In the genomic region with DNA sequence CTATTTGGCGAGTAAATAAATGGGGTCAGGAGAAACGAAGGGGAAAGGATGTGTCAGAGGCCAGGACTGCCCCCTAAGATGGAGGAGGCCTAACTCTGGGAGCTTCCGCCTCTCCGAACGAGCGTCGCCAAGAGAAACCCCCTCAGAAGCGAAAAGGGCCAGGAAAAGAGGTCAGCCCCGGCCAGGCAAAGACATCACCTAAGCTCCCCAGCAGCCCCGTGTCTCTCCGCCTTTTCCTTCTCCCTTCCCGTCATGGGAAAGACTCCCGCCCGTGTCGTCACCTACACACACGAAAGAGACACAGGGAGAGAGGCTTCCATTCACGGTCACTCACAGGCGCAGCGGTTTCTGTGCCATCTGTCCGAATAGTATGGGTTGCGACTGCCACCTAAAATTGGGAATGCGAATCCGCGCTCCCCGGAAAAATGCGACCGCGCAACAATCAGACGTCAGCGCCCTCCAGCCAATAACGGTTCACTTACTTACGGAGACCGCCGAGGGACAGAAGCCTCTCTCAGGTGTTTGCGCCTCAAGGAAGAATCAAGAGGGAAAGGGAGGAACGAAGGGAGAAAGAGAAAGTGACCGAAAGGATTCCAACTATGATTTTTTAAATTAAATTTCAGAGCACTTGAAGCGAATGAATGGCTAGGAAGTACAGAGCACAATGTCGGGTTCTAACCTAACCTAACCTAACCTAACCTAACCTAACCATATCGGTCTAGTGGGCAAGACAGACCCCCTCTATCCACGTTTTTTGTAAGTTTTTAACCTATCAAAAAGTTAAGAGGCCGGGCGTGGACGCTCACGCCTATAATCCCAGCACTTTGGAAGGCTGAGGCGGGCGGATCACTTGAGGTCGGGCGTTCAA, we compare ENCODE assay signal across 8 cellular contexts. TPM values are rescaled to one million over a fixed set of nuclear protein-coding genes. Genes with fewer than 3 reads are reported as not detected.
DNase-seq lines count a peak whose midpoint lies in the region; ATAC-seq and TF ChIP-seq lines count a peak whose summit lies in the region.

A gene (minus strand): TSS at position 402 of the 868 bp plus-strand sequence. CDS start 45 bp downstream, at position 357.

- no peaks in the 10 kb centered on the region for H3K9me3 ChIP-seq in BE2C
- no peaks in the 10 kb centered on the region for H3K9me3 ChIP-seq in endocrine pancreas (ENCODE audit: control insufficient read depth, low read length)
- no peaks in the 10 kb centered on the region for H3K9me3 ChIP-seq in mesenchymal stem cell (ENCODE audit: control insufficient read depth, low read length)

- no peaks in the 10 kb centered on the region for H3K36me3 ChIP-seq in BE2C
- H3K36me3 ChIP-seq in endocrine pancreas (ENCODE audit: control insufficient read depth, insufficient read depth, low read length), result no peaks in the 10 kb centered on the region
- H3K36me3 ChIP-seq in mesenchymal stem cell (ENCODE audit: control insufficient read depth in 1 of 2, insufficient read depth in 2 of 2, low read depth in 1 of 2, low read length in 2 of 2), result peaks cover 0 to 9% of the 10 kb centered on the region in 2 experiments

- peak within 1 kb of the TSS; percentile 96 for H3K4me3 ChIP-seq in BE2C (ENCODE audit: low read depth, low read length)
- peak within 1 kb of the TSS; percentile 88 for H3K4me3 ChIP-seq in endocrine pancreas (ENCODE audit: control insufficient read depth, insufficient read depth, low read length)
- H3K4me3 ChIP-seq in mesenchymal stem cell (ENCODE audit: insufficient read depth in 1 of 2, low read depth in 1 of 2, low read length in 2 of 2), result peak within 1 kb of the TSS; percentile 86 to 100

- ATAC-seq in GM19324 (IDR thresholded peaks at IDR 0.05; ENCODE audit: low FRiP score, unreplicated experiment), result peak; percentile 71

- H3K14ac ChIP-seq in mesenchymal stem cell (ENCODE audit: low read length in 2 of 2), result no peak within 1 kb of the TSS

- TF ChIP-seq CTCF in BE2C (IDR thresholded peaks at IDR 0.05; ENCODE audit: low read depth, low read length), result no peak

- H3K18ac ChIP-seq in mesenchymal stem cell (ENCODE audit: low read depth in 1 of 2, low read length in 2 of 2), result peak within 1 kb of the TSS in 1 of 2 experiments; percentile 76

- peak; percentile 76 for DNase-seq in BE2C
- DNase-seq in HS-27A (ENCODE audit: low read depth), result peak; percentile 35
- peak; percentile 73 for DNase-seq in NOMO-1 treated with DMSO at 0.1 percent for 48 hours (lab: John Stamatoyannopoulos, UW; ENCODE audit: unreplicated experiment)
- DNase-seq in activated CD8-positive, alpha-beta memory T cell treated with anti-CD3 and anti-CD28 coated beads for 48 hours (ENCODE audit: low read depth in 2 of 3, low spot score in 2 of 3), result peak; percentile 36 to 62 (median 46)
- DNase-seq in mesenchymal stem cell, result peak; percentile 86
- peak; percentile 47 for DNase-seq in stimulated activated CD8-positive, alpha-beta memory T cell treated with anti-CD3 and anti-CD28 coated beads, Interleukin-12 subunit alpha, Interleukin-12 subunit beta, amount 100 ng/mL, for 24 hours (ENCODE audit: extremely low read depth)

- no peaks in the 10 kb centered on the region for H3K4me1 ChIP-seq in BE2C
- peaks cover 3% of the 10 kb centered on the region for H3K4me1 ChIP-seq in endocrine pancreas (ENCODE audit: control insufficient read depth, insufficient read depth, low read length)
- peaks cover 6% of the 10 kb centered on the region for H3K4me1 ChIP-seq in mesenchymal stem cell (ENCODE audit: control insufficient read depth, insufficient read depth, low read depth, low read length)

- H3K27ac ChIP-seq in mesenchymal stem cell (ENCODE audit: low read length, poor library complexity, severe bottlenecking), result peak within 1 kb of the TSS; percentile 52

- H2BK120ac ChIP-seq in mesenchymal stem cell (ENCODE audit: low read depth, low read length), result peak within 1 kb of the TSS; percentile 64

- peak within 1 kb of the TSS in 1 of 2 experiments; percentile 3 for H3K23ac ChIP-seq in mesenchymal stem cell (ENCODE audit: low read length in 2 of 2)

- H3K79me1 ChIP-seq in mesenchymal stem cell (replicated peaks; ENCODE audit: low read length, poor library complexity, severe bottlenecking), result peaks cover 22% of the 10 kb centered on the region

- H2AFZ ChIP-seq in mesenchymal stem cell (ENCODE audit: low read depth, low read length), result peak within 1 kb of the TSS; percentile 78

- H2BK12ac ChIP-seq in mesenchymal stem cell (ENCODE audit: low read length in 2 of 2), result no peak within 1 kb of the TSS

- peak within 1 kb of the TSS; percentile 46 to 62 for H3K4ac ChIP-seq in mesenchymal stem cell (ENCODE audit: low read depth in 1 of 2, low read length in 2 of 2)

- peak within 1 kb of the TSS; percentile 98 for H4K8ac ChIP-seq in mesenchymal stem cell (ENCODE audit: low read length)

- H4K91ac ChIP-seq in mesenchymal stem cell (ENCODE audit: low read length), result peak within 1 kb of the TSS; percentile 93

- H2BK5ac ChIP-seq in mesenchymal stem cell (ENCODE audit: low read depth, low read length, poor library complexity, severe bottlenecking), result peak within 1 kb of the TSS; percentile 1

- WGBS in mesenchymal stem cell, result 11% methylated on average over 46 of the region's 49 CpGs

- peak within 1 kb of the TSS; percentile 2 for H2AK5ac ChIP-seq in mesenchymal stem cell (ENCODE audit: low read length, severe bottlenecking)

- peak within 1 kb of the TSS; percentile 77 for H3K4me2 ChIP-seq in mesenchymal stem cell (ENCODE audit: low read length, poor library complexity, severe bottlenecking)

- no peak within 1 kb of the TSS for H2BK15ac ChIP-seq in mesenchymal stem cell (ENCODE audit: low read depth, poor library complexity, severe bottlenecking)

- H3K27me3 ChIP-seq in BE2C (no peaks in the 10 kb centered on the region), endocrine pancreas (ENCODE audit: control insufficient read depth, insufficient read depth, low read length) (no peaks in the 10 kb centered on the region), mesenchymal stem cell (ENCODE audit: control insufficient read depth in 1 of 2, insufficient read depth in 1 of 2, low read length in 2 of 2) (no peaks in the 10 kb centered on the region)

- peak within 1 kb of the TSS; percentile 97 for H3K9ac ChIP-seq in endocrine pancreas (ENCODE audit: control insufficient read depth, insufficient read depth, low read length)
- peak within 1 kb of the TSS; percentile 100 for H3K9ac ChIP-seq in mesenchymal stem cell (ENCODE audit: low read length)

RNA-seq across cellular contexts. Expression of the gene that starts here (rescaled TPM):
- polyA plus RNA-seq in BE2C (2012; ENCODE audit: insufficient read depth, insufficient read length, low read depth), result 14.5 TPM
- polyA plus RNA-seq in mesenchymal stem cell (2013, experiment 1 of 2), result 10.7 TPM
- 10.1 TPM for polyA plus RNA-seq in mesenchymal stem cell (2013, experiment 2 of 2)

Comparison
In these comparisons a context has a peak if more than half of its experiments do, and no peak if none do; other contexts are left out.
1. Peak in every context shown above with its lines: DNase-seq, ATAC-seq, H3K4me3 ChIP-seq and H3K27ac ChIP-seq.
2. DNase-seq: peak in every context shown above with its lines; median percentile 86 in mesenchymal stem cell; 76 in BE2C; 73 in NOMO-1 treated with DMSO at 0.1 percent for 48 hours; 47 in stimulated activated CD8-positive, alpha-beta memory T cell treated with anti-CD3 and anti-CD28 coated beads, Interleukin-12 subunit alpha, Interleukin-12 subunit beta, amount 100 ng/mL, for 24 hours; 46 in activated CD8-positive, alpha-beta memory T cell treated with anti-CD3 and anti-CD28 coated beads for 48 hours; 35 in HS-27A.